In the genomic region with DNA sequence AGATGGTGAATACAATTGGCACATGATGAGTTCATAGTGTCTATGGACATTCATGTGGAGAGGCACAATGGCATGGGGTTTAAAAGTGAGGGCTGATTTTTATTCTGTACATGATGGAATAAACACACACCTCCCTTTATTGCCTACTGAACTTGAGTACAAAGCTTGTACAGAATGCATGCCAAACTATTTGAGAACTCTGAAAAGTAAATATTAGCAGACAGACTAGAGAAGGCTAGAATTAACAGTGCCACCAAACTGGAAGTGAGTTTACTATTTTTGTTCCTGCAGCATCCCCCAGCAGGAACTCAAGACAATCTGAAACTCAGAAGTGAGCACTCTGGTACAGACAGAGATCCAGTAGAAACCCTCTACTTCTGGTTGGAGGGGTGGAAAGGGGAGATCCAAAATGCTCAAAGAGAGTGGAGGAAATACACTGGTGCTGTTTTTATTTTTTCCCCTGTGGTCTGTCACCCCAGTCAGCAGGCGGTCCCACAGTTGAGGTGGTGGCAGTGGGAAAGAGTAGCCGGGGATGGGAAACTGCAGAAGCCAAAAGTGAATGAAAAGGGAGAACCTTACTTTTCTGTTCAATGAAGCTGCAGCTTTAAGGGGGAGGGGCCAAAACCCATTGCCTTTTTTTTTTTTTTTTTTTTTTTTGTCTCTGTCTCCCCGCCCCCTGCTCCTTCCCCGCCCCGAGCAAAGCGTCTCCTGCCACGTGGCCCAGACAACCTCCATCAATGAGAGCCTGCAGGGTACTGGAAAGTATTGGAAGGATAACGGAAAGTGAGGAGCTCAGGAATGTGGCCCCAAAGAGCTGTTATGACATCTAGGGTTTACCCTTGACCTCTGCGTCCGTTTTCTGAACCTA, we compare ENCODE assay signal across 1 cellular context.
TF ChIP-seq lines count a peak whose summit lies in the region.

No MANE protein-coding gene starts in this region.

TF ChIP-seq in endothelial cell of umbilical vein, 7 proteins besides CTCF, POLR2A, EP300 and RAD21:
- TF ChIP-seq, protein P1, sequence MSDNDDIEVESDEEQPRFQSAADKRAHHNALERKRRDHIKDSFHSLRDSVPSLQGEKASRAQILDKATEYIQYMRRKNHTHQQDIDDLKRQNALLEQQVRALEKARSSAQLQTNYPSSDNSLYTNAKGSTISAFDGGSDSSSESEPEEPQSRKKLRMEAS (IDR thresholded peaks at IDR 0.05; ENCODE audit: insufficient read depth, insufficient read length) = no peak
- TF ChIP-seq POLR2AphosphoS5 (IDR thresholded peaks at IDR 0.05; ENCODE audit: insufficient read depth, low read depth, low read length) = no peak
- no peak for TF ChIP-seq JUN (IDR thresholded peaks at IDR 0.05; ENCODE audit: borderline replicate concordance, insufficient read depth, insufficient read length, low read depth)
- no peak for TF ChIP-seq EZH2 (IDR thresholded peaks at IDR 0.05; ENCODE audit: borderline replicate concordance, low read depth, low read length, severe bottlenecking)
- no peak for TF ChIP-seq GATA2 (IDR thresholded peaks at IDR 0.05; ENCODE audit: insufficient read depth, insufficient read length, low read depth, low read length)
- TF ChIP-seq FOS (IDR thresholded peaks at IDR 0.05; ENCODE audit: borderline replicate concordance, insufficient read depth, low read length) = no peak
- TF ChIP-seq MYC (IDR thresholded peaks at IDR 0.05; ENCODE audit: low read depth, low read length) = no peak
